ENCODE assay signal across 14 cellular contexts in the genomic region with DNA sequence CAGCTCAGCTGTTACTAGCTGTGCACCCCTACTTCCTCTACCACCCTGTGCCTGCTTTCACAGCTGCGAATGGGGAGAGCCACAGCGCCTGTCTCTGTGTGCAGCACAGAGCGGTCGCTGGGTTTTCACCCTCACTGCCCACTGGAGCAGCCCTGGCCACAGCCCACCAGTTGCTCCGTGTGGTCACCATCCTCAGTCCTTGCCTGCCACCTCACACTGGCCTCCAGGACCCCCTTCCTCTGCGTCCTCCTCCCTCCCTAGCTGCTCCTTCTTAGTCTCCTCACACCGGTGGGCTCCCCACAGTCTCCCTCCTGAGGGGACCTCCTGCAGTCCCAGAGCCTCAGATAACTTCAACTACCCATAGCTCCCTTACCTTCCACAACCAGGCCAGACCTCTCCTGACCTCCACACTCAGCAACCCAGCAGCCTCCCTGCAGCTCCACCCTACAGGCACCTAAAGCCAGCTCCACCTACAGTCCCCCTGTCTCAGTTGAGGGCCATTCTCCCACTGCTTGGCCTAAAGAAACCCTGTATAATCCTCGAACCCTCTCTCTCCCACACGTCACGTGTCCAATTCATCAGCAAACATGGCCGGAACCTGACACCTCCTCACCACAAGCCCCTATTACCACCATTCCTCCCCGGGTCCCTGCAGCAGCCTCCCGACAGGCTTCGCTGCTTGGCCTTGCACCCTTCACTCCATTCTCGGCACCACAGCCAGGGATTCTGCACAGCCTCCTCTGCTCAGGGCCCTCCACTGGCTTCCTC. TPM values are rescaled to one million over a fixed set of nuclear protein-coding genes. Genes with fewer than 3 reads are reported as not detected.
DNase-seq lines count a peak whose midpoint lies in the region; ATAC-seq and TF ChIP-seq lines count a peak whose summit lies in the region.
"Had no signal": no experiment of that assay in that cellular context is flagged by ENCODE, and none has a peak within 500 bp of the region (broad histone marks: within the 10 kb centered on the region; RNA-seq: fewer than 3 reads in every experiment).

No MANE protein-coding gene starts in this region.

- no peaks in the 10 kb centered on the region for H3K9me3 Mint-ChIP-seq in CD4-positive, alpha-beta T cell
- no peaks in the 10 kb centered on the region for H3K9me3 Mint-ChIP-seq in osteocyte (ENCODE audit: unreplicated experiment)

- POLR2A ChIA-PET in CD4-positive, alpha-beta T cell (lab: Charles Lee): interaction anchor here (0.7 kb wide), 1 partner anchor 17 kb away, joined by 4 read pairs; no protein-coding TSS in a partner anchor

- peak overlapping the region; percentile 9 for H3K27ac ChIP-seq in CD4-positive, alpha-beta T cell (ENCODE audit: low read depth, low read length)
- H3K27ac ChIP-seq in cingulate gyrus (ENCODE audit: low read depth, low read length): peak overlapping the region; percentile 32
- H3K27ac ChIP-seq: epithelial cell of prostate had no signal

- in situ Hi-C loops in GM13976 (cut with MboI; ENCODE audit: low sequenced_read_pairs, unreplicated experiment): no loop called here

- no peak for TF ChIP-seq CTCF in CD4-positive, alpha-beta T cell (IDR thresholded peaks at IDR 0.05)
- TF ChIP-seq CTCF in osteocyte (IDR thresholded peaks at IDR 0.05): no peak
- no peak for TF ChIP-seq CTCF in GM13976 (IDR thresholded peaks at IDR 0.05; ENCODE audit: borderline replicate concordance, control extremely low read depth, extremely low read depth, insufficient read depth, missing control alignments)

- H3K4me3 Mint-ChIP-seq in CD4-positive, alpha-beta T cell: no peak overlapping the region
- H3K4me3 Mint-ChIP-seq in osteocyte (ENCODE audit: unreplicated experiment): no peak overlapping the region

- CTCF ChIA-PET in CD4-positive, alpha-beta T cell (lab: Charles Lee): no interaction called here

- intact Hi-C loops in CD4-positive, alpha-beta T cell (cut with DNase I, micrococcal nuclease): no loop called here

- DNase-seq in CD4-positive, alpha-beta T cell: no peak
- DNase-seq in Kasumi-1 (lab: John Stamatoyannopoulos, UW) (peak; percentile 46 to 64), osteocyte (ENCODE audit: extremely low spot score, unreplicated experiment) (no peak), GM13976 (ENCODE audit: low spot score) (no peak)
- DNase-seq: activated T-cell treated with anti-CD3 and anti-CD28 coated beads, Interleukin-2, amount 50 U/mL, for 48 hours; central memory CD4-positive, alpha-beta T cell; NCI-H1694 treated with DMSO at 0.1 percent for 48 hours; SHP77 had no signal

- H3K9me3 ChIP-seq in CD4-positive, alpha-beta T cell (ENCODE audit: control insufficient read depth, low read length): no peaks in the 10 kb centered on the region

- peak overlapping the region; percentile 15 for H3K27ac Mint-ChIP-seq in CD4-positive, alpha-beta T cell
- peak overlapping the region; percentile 87 for H3K27ac Mint-ChIP-seq in osteocyte (ENCODE audit: unreplicated experiment)

- no peak for ATAC-seq in CD4-positive, alpha-beta T cell (ENCODE audit: poor library complexity)
- ATAC-seq in HG03571 (IDR thresholded peaks at IDR 0.05; ENCODE audit: unreplicated experiment): no peak
- no peak for ATAC-seq in HG02840 (IDR thresholded peaks at IDR 0.05; ENCODE audit: low FRiP score, unreplicated experiment)
- no peak for ATAC-seq in GM19035 (IDR thresholded peaks at IDR 0.05; ENCODE audit: unreplicated experiment)

- no peaks in the 10 kb centered on the region for H3K27me3 Mint-ChIP-seq in CD4-positive, alpha-beta T cell
- no peaks in the 10 kb centered on the region for H3K27me3 Mint-ChIP-seq in osteocyte (ENCODE audit: unreplicated experiment)
- H3K27me3 Mint-ChIP-seq: progenitor cell of endocrine pancreas had no signal

- no peaks in the 10 kb centered on the region for H3K27me3 ChIP-seq in CD4-positive, alpha-beta T cell (ENCODE audit: control insufficient read depth, insufficient read depth, low read length)

- no peaks in the 10 kb centered on the region for H3K4me1 Mint-ChIP-seq in CD4-positive, alpha-beta T cell (ENCODE audit: low read depth)
- H3K4me1 Mint-ChIP-seq in osteocyte (ENCODE audit: unreplicated experiment): peaks cover 70% of the 10 kb centered on the region

- H3K36me3 Mint-ChIP-seq in CD4-positive, alpha-beta T cell (ENCODE audit: low read depth): peaks cover 100% of the 10 kb centered on the region
- peaks cover 51% of the 10 kb centered on the region for H3K36me3 Mint-ChIP-seq in osteocyte (ENCODE audit: unreplicated experiment)

RNA-seq across cellular contexts. Expression of gene PLAC9, which starts 28.0 kb away (rescaled TPM):
- not detected for total RNA-seq in CD4-positive, alpha-beta T cell
- total RNA-seq in osteocyte: 125 and 131 TPM in 2 replicates

RNA-seq across cellular contexts. Expression of gene ANXA11, which starts 44.8 kb away (rescaled TPM):
- total RNA-seq in CD4-positive, alpha-beta T cell: 100 to 1,000 TPM; 153 to 159 TPM
- total RNA-seq in osteocyte: 127 and 129 TPM in 2 replicates

Comparison
In these comparisons a context has a peak if more than half of its experiments do, and no peak if none do; other contexts are left out.
1. DNase-seq: peak in Kasumi-1 (2 of 2); none in CD4-positive, alpha-beta T cell (0 of 10), osteocyte (single experiment) and GM13976 (single experiment).
2. RNA of gene PLAC9, which starts 28.0 kb away (total RNA-seq): 125 to 131 TPM in osteocyte; not detected in CD4-positive, alpha-beta T cell; every median in the first group is over 100 times any median in the second.